In genomic region chr3:25426408-25426807, GRCh38 we compare ENCODE assay signal across 15 cellular contexts. TPM values are rescaled to one million over a fixed set of nuclear protein-coding genes. Genes with fewer than 3 reads are reported as not detected.
DNase-seq lines count a peak whose midpoint lies in the region; ATAC-seq and TF ChIP-seq lines count a peak whose summit lies in the region.
"Had no signal": no experiment of that assay in that cellular context is flagged by ENCODE, and none has a peak within 500 bp of the region (broad histone marks: within the 10 kb centered on the region; RNA-seq: fewer than 3 reads in every experiment).

No MANE protein-coding gene starts in this region.

- CTCF ChIA-PET in Caco-2 (lab: Charles Lee): no interaction called here
- CTCF ChIA-PET in PC-9 (lab: Charles Lee): no interaction called here

- TF ChIP-seq CTCF in Caco-2 (IDR thresholded peaks at IDR 0.05; ENCODE audit: insufficient read depth in 1 of 2, low read depth in 1 of 2, low read length in 1 of 2, severe bottlenecking in 1 of 2, unreplicated experiment in 1 of 2): no peak
- no peak for TF ChIP-seq CTCF in PC-9 (conservative IDR thresholded peaks at IDR 0.05)
- TF ChIP-seq CTCF in nephron progenitor cell (IDR thresholded peaks at IDR 0.05): no peak

- peaks cover 64% of the 10 kb centered on the region for H3K4me1 ChIP-seq in Caco-2
- H3K4me1 ChIP-seq in PC-9 (replicated peaks; ENCODE audit: insufficient read depth): peaks cover 31% of the 10 kb centered on the region

- peaks cover 4% of the 10 kb centered on the region for H3K36me3 Mint-ChIP-seq in Caco-2 (ENCODE audit: insufficient read depth, unreplicated experiment)
- no peaks in the 10 kb centered on the region for H3K36me3 Mint-ChIP-seq in nephron progenitor cell (ENCODE audit: low read depth)
- no peaks in the 10 kb centered on the region for H3K36me3 Mint-ChIP-seq in activated CD4-positive, alpha-beta T cell treated with anti-CD3 and anti-CD28 coated beads, Interleukin-2, amount 10 ng/mL, durations not matched to agents 24 days and 14 days (ENCODE audit: low read depth)

- no peaks in the 10 kb centered on the region for H3K9me3 ChIP-seq in Caco-2
- H3K9me3 ChIP-seq in PC-9 (ENCODE audit: insufficient read depth, low read depth): no peaks in the 10 kb centered on the region
- H3K9me3 ChIP-seq: vagina had no signal

- H3K9me3 Mint-ChIP-seq in Caco-2 (ENCODE audit: unreplicated experiment): no peaks in the 10 kb centered on the region
- H3K9me3 Mint-ChIP-seq in nephron progenitor cell: no peaks in the 10 kb centered on the region
- H3K9me3 Mint-ChIP-seq in activated CD4-positive, alpha-beta T cell treated with anti-CD3 and anti-CD28 coated beads, Interleukin-2, amount 10 ng/mL, durations not matched to agents 24 days and 14 days: no peaks in the 10 kb centered on the region
- H3K9me3 Mint-ChIP-seq: activated T-helper 1 cell treated with anti-CD3 and anti-CD28 coated beads, Interleukin-12 subunit alpha, Interleukin-12 subunit beta, Interleukin-2, Interleukin-4 antibody, amounts not matched to agents 30 ng/mL and 10 ng/mL and 1 ng/mL, durations not matched to agents 14 hours and 24 hours and 36 hours had no signal

- BruUV-seq in Caco-2 (replicated peaks; lab: Mats Ljungman, UMichigan) (no TSS peak), PC-9 (replicated peaks; lab: Mats Ljungman, UMichigan) (no TSS peak)

- ATAC-seq in HG03280 (IDR thresholded peaks at IDR 0.05; ENCODE audit: unreplicated experiment) (no peak), HG03439 (IDR thresholded peaks at IDR 0.05; ENCODE audit: unreplicated experiment) (no peak)
- ATAC-seq: GM12878 had no signal

- no peaks in the 10 kb centered on the region for H3K9me2 ChIP-seq in PC-9 (ENCODE audit: insufficient read depth)

- no peaks in the 10 kb centered on the region for H3K27me3 Mint-ChIP-seq in Caco-2 (ENCODE audit: insufficient read depth, unreplicated experiment)
- H3K27me3 Mint-ChIP-seq in nephron progenitor cell (ENCODE audit: low read depth, poor library complexity): no peaks in the 10 kb centered on the region
- H3K27me3 Mint-ChIP-seq in activated CD4-positive, alpha-beta T cell treated with anti-CD3 and anti-CD28 coated beads, Interleukin-2, amount 10 ng/mL, durations not matched to agents 24 days and 14 days: peaks cover 39% of the 10 kb centered on the region

- no peaks in the 10 kb centered on the region for H4K20me1 ChIP-seq in PC-9 (ENCODE audit: insufficient read depth)

- no peaks in the 10 kb centered on the region; the same call in 1 of the 2 replicates for H3K27me3 ChIP-seq in Caco-2 (replicated peaks; ENCODE audit: control insufficient read depth, insufficient read depth, low read length)
- no peaks in the 10 kb centered on the region for H3K27me3 ChIP-seq in PC-9 (ENCODE audit: insufficient read depth, low read depth)
- H3K27me3 ChIP-seq: vagina had no signal

- no peak overlapping the region for H3K27ac ChIP-seq in PC-9
- H3K27ac ChIP-seq: HL-60 had no signal

- DNase-seq in Caco-2 (no peak), PC-9 (peak; percentile 45 to 57), foreskin melanocyte (peak; percentile 55), nephron progenitor cell (no peak)
- no peak for DNase-seq in activated CD8-positive, alpha-beta memory T cell treated with anti-CD3 and anti-CD28 coated beads, Interleukin-2, amount 50 U/mL, for 4 hours
- no peak for DNase-seq in activated CD4-positive, alpha-beta T cell treated with anti-CD3 and anti-CD28 coated beads, Interleukin-2, amount 10 ng/mL, durations not matched to agents 24 days and 14 days
- DNase-seq: effector CD8-positive, alpha-beta T cell; NCI-H2227 treated with DMSO at 0.1 percent for 48 hours had no signal

- no peak overlapping the region for H3K27ac Mint-ChIP-seq in Caco-2 (ENCODE audit: unreplicated experiment)
- peak overlapping the region; percentile 100 for H3K27ac Mint-ChIP-seq in nephron progenitor cell
- H3K27ac Mint-ChIP-seq in activated CD4-positive, alpha-beta T cell treated with anti-CD3 and anti-CD28 coated beads, Interleukin-2, amount 10 ng/mL, durations not matched to agents 24 days and 14 days: no peak overlapping the region
- H3K27ac Mint-ChIP-seq: activated T-helper 1 cell treated with anti-CD3 and anti-CD28 coated beads, Interleukin-12 subunit alpha, Interleukin-12 subunit beta, Interleukin-2, Interleukin-4 antibody, amounts not matched to agents 30 ng/mL and 10 ng/mL and 1 ng/mL, durations not matched to agents 14 hours and 24 hours and 36 hours had no signal

- H3K4me3 ChIP-seq in Caco-2 (ENCODE audit: low read depth, low read length) (no peak overlapping the region), PC-9 (no peak overlapping the region)
- H3K4me3 ChIP-seq: GM12878, vagina had no signal

- 0 out of 2 replicates have a peak, but pooled peaks cover 11% of the 10 kb centered on the region for H3F3A ChIP-seq in PC-9 (ENCODE audit: insufficient read depth, low read depth)

- POLR2A ChIA-PET in Caco-2 (lab: Charles Lee): no interaction called here
- POLR2A ChIA-PET in PC-9 (lab: Charles Lee; ENCODE audit: unreplicated experiment): interaction anchor here (0.7 kb wide), 1 partner anchor 155 kb away, joined by 4 read pairs; no protein-coding TSS in a partner anchor

- no peak overlapping the region for H2AFZ ChIP-seq in PC-9

- H3K4me3 Mint-ChIP-seq in Caco-2 (ENCODE audit: unreplicated experiment) (peak overlapping the region; percentile 18), nephron progenitor cell (peak overlapping the region; percentile 91)
- no peak overlapping the region for H3K4me3 Mint-ChIP-seq in activated CD4-positive, alpha-beta T cell treated with anti-CD3 and anti-CD28 coated beads, Interleukin-2, amount 10 ng/mL, durations not matched to agents 24 days and 14 days
- H3K4me3 Mint-ChIP-seq: activated T-helper 1 cell treated with anti-CD3 and anti-CD28 coated beads, Interleukin-12 subunit alpha, Interleukin-12 subunit beta, Interleukin-2, Interleukin-4 antibody, amounts not matched to agents 30 ng/mL and 10 ng/mL and 1 ng/mL, durations not matched to agents 14 hours and 24 hours and 36 hours had no signal

- intact Hi-C loops in Caco-2 (cut with micrococcal nuclease; ENCODE audit: unreplicated experiment) (loop anchor here (5.0 kb wide), 1 partner anchor 166 kb away; no protein-coding TSS in a partner anchor), PC-9 (cut with micrococcal nuclease; ENCODE audit: unreplicated experiment) (loop anchor here (2.0 to 5.0 kb wide), 2 partner anchors 28 to 166 kb away; no protein-coding TSS in a partner anchor)
- intact Hi-C loops in activated CD4-positive, alpha-beta T cell treated with anti-CD3 and anti-CD28 coated beads, Interleukin-2, amount 10 ng/mL, durations not matched to agents 24 days and 14 days (cut with micrococcal nuclease): loop anchor here (10.0 kb wide), 1 partner anchor 328 kb away; no protein-coding TSS in a partner anchor

- peaks cover 24% of the 10 kb centered on the region for H3K4me1 Mint-ChIP-seq in Caco-2 (ENCODE audit: low read depth, unreplicated experiment)
- peaks cover 79% of the 10 kb centered on the region for H3K4me1 Mint-ChIP-seq in nephron progenitor cell
- peaks cover 3% of the 10 kb centered on the region for H3K4me1 Mint-ChIP-seq in activated CD4-positive, alpha-beta T cell treated with anti-CD3 and anti-CD28 coated beads, Interleukin-2, amount 10 ng/mL, durations not matched to agents 24 days and 14 days

- no peaks in the 10 kb centered on the region for H3K36me3 ChIP-seq in Caco-2 (ENCODE audit: control insufficient read depth, insufficient read depth, low read length)
- H3K36me3 ChIP-seq in PC-9 (ENCODE audit: low read depth): no peaks in the 10 kb centered on the region
- H3K36me3 ChIP-seq: vagina had no signal

- H3K79me2 ChIP-seq in PC-9 (ENCODE audit: low read depth): no peaks in the 10 kb centered on the region

- no peak overlapping the region for H3K4me2 ChIP-seq in PC-9

RNA-seq across cellular contexts. Expression of gene RARB, which starts 1.7 kb away (rescaled TPM):
- total RNA-seq in Caco-2 (2022) (2.5 and 3.8 TPM in 2 replicates), PC-9 (2021) (0.75 and 1.0 TPM in 2 replicates)
- total RNA-seq in activated CD4-positive, alpha-beta T cell treated with anti-CD3 and anti-CD28 coated beads, Interleukin-2, amount 10 ng/mL, durations not matched to agents 24 days and 14 days: not detected in 2 replicates
- total RNA-seq: activated T-helper 1 cell treated with anti-CD3 and anti-CD28 coated beads, Interleukin-12 subunit alpha, Interleukin-12 subunit beta, Interleukin-2, Interleukin-4 antibody, amounts not matched to agents 30 ng/mL and 10 ng/mL and 1 ng/mL, durations not matched to agents 14 hours and 24 hours and 36 hours; GM12878; T-helper 2 cell treated with Interferon-gamma antibody and Interleukin-4, amounts not matched to agents 100 ng/mL and 5 ng/mL, for 36 hours had no signal

Comparison
In these comparisons a context has a peak if more than half of its experiments do, and no peak if none do; other contexts are left out.
1. DNase-seq: peak in PC-9 (2 of 2) and foreskin melanocyte (single experiment); none in Caco-2 (0 of 2), nephron progenitor cell (single experiment), activated CD8-positive, alpha-beta memory T cell treated with anti-CD3 and anti-CD28 coated beads, Interleukin-2, amount 50 U/mL, for 4 hours (single experiment) and activated CD4-positive, alpha-beta T cell treated with anti-CD3 and anti-CD28 coated beads, Interleukin-2, amount 10 ng/mL, durations not matched to agents 24 days and 14 days (single experiment).